In genomic region chr17:50710650-50711049, GRCh38 we compare ENCODE assay signal across 1 cellular context.
TF ChIP-seq lines count a peak whose summit lies in the region.

No MANE protein-coding gene starts in this region.

TF ChIP-seq in K562, 482 proteins besides CTCF, POLR2A, EP300 and RAD21:
- peak; percentile 75 for TF ChIP-seq CBFA2T3 (IDR thresholded peaks at IDR 0.05)
- TF ChIP-seq ZNF175 (CRISPR knock-in tag; IDR thresholded peaks at IDR 0.05; ENCODE audit: low read depth) = no peak
- no peak for TF ChIP-seq XRCC3 (IDR thresholded peaks at IDR 0.05)
- no peak for TF ChIP-seq FOXP4 (CRISPR knock-in tag; IDR thresholded peaks at IDR 0.05; ENCODE audit: borderline replicate concordance)
- no peak for TF ChIP-seq MGA (IDR thresholded peaks at IDR 0.05)
- peak; percentile 46 for TF ChIP-seq CBFA2T2 (conservative IDR thresholded peaks at IDR 0.05)
- TF ChIP-seq KDM1A (IDR thresholded peaks at IDR 0.05) = peak; percentile 70 to 78; a peak in 3 of 4 replicates
- no peak for TF ChIP-seq ZBTB8A (IDR thresholded peaks at IDR 0.05; ENCODE audit: partially characterized antibody)
- no peak for TF ChIP-seq TAF15 (IDR thresholded peaks at IDR 0.05; ENCODE audit: low read depth, low read length)
- no peak for TF ChIP-seq ZNF41 (CRISPR knock-in tag; conservative IDR thresholded peaks at IDR 0.05)
- TF ChIP-seq NCOA1 (IDR thresholded peaks at IDR 0.05; ENCODE audit: low read depth) = no peak
- no peak for TF ChIP-seq ZNF121 (CRISPR knock-in tag; conservative IDR thresholded peaks at IDR 0.05)
- TF ChIP-seq TAL1 (IDR thresholded peaks at IDR 0.05) = peak; percentile 22; the same call in 1 of the 2 replicates
- no peak for TF ChIP-seq CUX1 (CRISPR knock-in tag; IDR thresholded peaks at IDR 0.05)
